ENCODE assay signal across 1 cellular context in genomic region chr9:135339378-135339973, GRCh38.
TF ChIP-seq lines count a peak whose summit lies in the region.

No MANE protein-coding gene starts in this region.

TF ChIP-seq in WTC11, 78 proteins besides CTCF, POLR2A, EP300 and RAD21 (continued from another document):
- TF ChIP-seq E2F1 (CRISPR knock-in tag; IDR thresholded peaks at IDR 0.05) (no peak), ZNF138 (CRISPR knock-in tag; conservative IDR thresholded peaks at IDR 0.05) (no peak), RELA (CRISPR knock-in tag; IDR thresholded peaks at IDR 0.05; ENCODE audit: borderline replicate concordance) (no peak), ZNF396 (CRISPR knock-in tag; IDR thresholded peaks at IDR 0.05; ENCODE audit: borderline replicate concordance) (no peak), NR1H2 (CRISPR knock-in tag; IDR thresholded peaks at IDR 0.05) (no peak), SP1 (CRISPR knock-in tag; conservative IDR thresholded peaks at IDR 0.05) (no peak)
